ENCODE assay signal across 21 cellular contexts in genomic region chr6:13436691-13437568, GRCh38.
"Had no signal": no experiment of that assay in that cellular context is flagged by ENCODE, and none has a peak within 500 bp of the region (broad histone marks: within the 10 kb centered on the region; RNA-seq: fewer than 3 reads in every experiment).

No MANE protein-coding gene starts in this region.

- H3K27ac Mint-ChIP-seq: activated CD4-positive, alpha-beta memory T cell treated with anti-CD3 and anti-CD28 coated beads for 36 hours; nephron had no signal

- H3K9me3 Mint-ChIP-seq: activated naive CD4-positive, alpha-beta T cell treated with anti-CD3 and anti-CD28 coated beads, Interleukin-2, amount 50 U/mL, for 24 hours had no signal

- H3K4me3 ChIP-seq: body of pancreas, colonic mucosa, prostate gland, stomach, testis, upper lobe of right lung had no signal

- H3K27ac ChIP-seq: body of pancreas, colonic mucosa, foreskin keratinocyte, prostate gland, stomach, testis, upper lobe of right lung, WERI-Rb-1 had no signal

- ATAC-seq: activated CD8-positive, alpha-beta memory T cell treated with anti-CD3 and anti-CD28 coated beads, Interleukin-2, amount 10 ng/mL, durations not matched to agents 7 days and 5 days; body of pancreas; foreskin keratinocyte; right cardiac atrium; upper lobe of right lung had no signal

- H3K36me3 Mint-ChIP-seq: activated CD4-positive, alpha-beta memory T cell treated with anti-CD3 and anti-CD28 coated beads for 36 hours had no signal

- H3K4me3 Mint-ChIP-seq: activated CD4-positive, alpha-beta memory T cell treated with anti-CD3 and anti-CD28 coated beads for 36 hours; activated naive CD4-positive, alpha-beta T cell treated with anti-CD3 and anti-CD28 coated beads, Interleukin-2, amount 50 U/mL, for 24 hours; nephron had no signal

- H3K27me3 Mint-ChIP-seq: activated CD4-positive, alpha-beta memory T cell treated with anti-CD3 and anti-CD28 coated beads for 36 hours; activated CD8-positive, alpha-beta memory T cell treated with anti-CD3 and anti-CD28 coated beads, Interleukin-2, amount 10 ng/mL, durations not matched to agents 7 days and 5 days; activated naive CD4-positive, alpha-beta T cell treated with anti-CD3 and anti-CD28 coated beads, Interleukin-2, amount 50 U/mL, for 24 hours had no signal

- DNase-seq: activated CD4-positive, alpha-beta memory T cell treated with anti-CD3 and anti-CD28 coated beads for 36 hours; activated CD8-positive, alpha-beta memory T cell treated with anti-CD3 and anti-CD28 coated beads, Interleukin-2, amount 10 ng/mL, durations not matched to agents 7 days and 5 days; activated effector memory CD4-positive, alpha-beta T cell treated with anti-CD3 and anti-CD28 coated beads, Interleukin-2, amount 50 U/mL, for 16 hours; activated T-cell treated with anti-CD3 and anti-CD28 coated beads, Interleukin-2, amount 50 U/mL, for 1 hour; amniotic stem cell; body of pancreas; caudate nucleus; colonic mucosa; effector CD4-positive, alpha-beta T cell; foreskin keratinocyte; mesendoderm; right cardiac atrium; small intestine; stomach; T-helper 1 cell; testis; upper lobe of right lung; WERI-Rb-1 had no signal
